ENCODE assay signal across 21 cellular contexts in genomic region chr1:7719468-7720104, GRCh38. TPM values are rescaled to one million over a fixed set of nuclear protein-coding genes. Genes with fewer than 3 reads are reported as not detected.
DNase-seq lines count a peak whose midpoint lies in the region; ATAC-seq and TF ChIP-seq lines count a peak whose summit lies in the region.
"Had no signal": no experiment of that assay in that cellular context is flagged by ENCODE, and none has a peak within 500 bp of the region (broad histone marks: within the 10 kb centered on the region; RNA-seq: fewer than 3 reads in every experiment).

No MANE protein-coding gene starts in this region.

- no peaks in the 10 kb centered on the region for H3K9me3 ChIP-seq in neural progenitor cell (ENCODE audit: low read depth)
- H3K9me3 ChIP-seq: BLaER1 had no signal

- no peaks in the 10 kb centered on the region for H3K36me3 ChIP-seq in neural progenitor cell
- H3K36me3 ChIP-seq: BLaER1 had no signal

- no peak overlapping the region for H3K27ac ChIP-seq in neural progenitor cell
- H3K27ac ChIP-seq: BLaER1, KMS-11, PC-9 had no signal

- intact Hi-C loops in natural killer cell (cut with micrococcal nuclease) (no loop called here), left cardiac atrium (cut with DNase I) (no loop called here)

- H3K79me2 ChIP-seq in neural progenitor cell (ENCODE audit: low read depth) = no peaks in the 10 kb centered on the region

- H3K4me2 ChIP-seq in neural progenitor cell = no peak overlapping the region
- H3K4me2 ChIP-seq: BLaER1, KMS-11, PC-9 had no signal

- TF ChIP-seq CTCF in natural killer cell (IDR thresholded peaks at IDR 0.05) = no peak
- TF ChIP-seq CTCF in neural progenitor cell (IDR thresholded peaks at IDR 0.05) = no peak

- H3K4me1 Mint-ChIP-seq in natural killer cell treated with Interleukin-12 subunit alpha and Interleukin-12 subunit beta and Interleukin-15 and Interleukin-18, amount 100 ng/mL, for 72 hours (ENCODE audit: low read depth in 2 of 2) = no peaks in the 10 kb centered on the region
- no peaks in the 10 kb centered on the region for H3K4me1 Mint-ChIP-seq in natural killer cell
- H3K4me1 Mint-ChIP-seq in neural progenitor cell = peaks cover 5% of the 10 kb centered on the region
- H3K4me1 Mint-ChIP-seq in effector memory CD8-positive, alpha-beta T cell (ENCODE audit: low read depth in 2 of 2) = peaks cover 0 to 3% of the 10 kb centered on the region in 2 donors
- H3K4me1 Mint-ChIP-seq: CD4-positive, CD25-positive, alpha-beta regulatory T cell had no signal

- no peak overlapping the region for H2AFZ ChIP-seq in neural progenitor cell (replicated peaks)
- H2AFZ ChIP-seq: PC-9 had no signal

- H3K9me3 Mint-ChIP-seq in natural killer cell treated with Interleukin-12 subunit alpha and Interleukin-12 subunit beta and Interleukin-15 and Interleukin-18, amount 100 ng/mL, for 72 hours = no peaks in the 10 kb centered on the region
- H3K9me3 Mint-ChIP-seq in natural killer cell = no peaks in the 10 kb centered on the region
- no peaks in the 10 kb centered on the region for H3K9me3 Mint-ChIP-seq in neural progenitor cell
- H3K9me3 Mint-ChIP-seq in effector memory CD8-positive, alpha-beta T cell = no peaks in the 10 kb centered on the region

- H3K4me3 Mint-ChIP-seq in natural killer cell treated with Interleukin-12 subunit alpha and Interleukin-12 subunit beta and Interleukin-15 and Interleukin-18, amount 100 ng/mL, for 72 hours = no peak overlapping the region
- H3K4me3 Mint-ChIP-seq in natural killer cell = no peak overlapping the region
- H3K4me3 Mint-ChIP-seq in neural progenitor cell = no peak overlapping the region
- no peak overlapping the region for H3K4me3 Mint-ChIP-seq in effector memory CD8-positive, alpha-beta T cell
- H3K4me3 Mint-ChIP-seq: CD4-positive, CD25-positive, alpha-beta regulatory T cell had no signal

- H3K36me3 Mint-ChIP-seq in natural killer cell treated with Interleukin-12 subunit alpha and Interleukin-12 subunit beta and Interleukin-15 and Interleukin-18, amount 100 ng/mL, for 72 hours = no peaks in the 10 kb centered on the region
- H3K36me3 Mint-ChIP-seq in natural killer cell (no peaks in the 10 kb centered on the region), neural progenitor cell (peaks cover 12% of the 10 kb centered on the region)
- no peaks in the 10 kb centered on the region for H3K36me3 Mint-ChIP-seq in effector memory CD8-positive, alpha-beta T cell (ENCODE audit: insufficient read depth)
- H3K36me3 Mint-ChIP-seq: CD4-positive, CD25-positive, alpha-beta regulatory T cell had no signal

- H3K4me3 ChIP-seq in neural progenitor cell = no peak overlapping the region
- H3K4me3 ChIP-seq: BLaER1, PC-9 had no signal

- H3K27me3 Mint-ChIP-seq in natural killer cell treated with Interleukin-12 subunit alpha and Interleukin-12 subunit beta and Interleukin-15 and Interleukin-18, amount 100 ng/mL, for 72 hours = peaks cover 18 to 26% of the 10 kb centered on the region in 2 donors
- H3K27me3 Mint-ChIP-seq in natural killer cell (ENCODE audit: low read depth in 2 of 2) (peaks cover 18 to 20% of the 10 kb centered on the region in 2 donors), neural progenitor cell (ENCODE audit: insufficient read depth, low read depth) (no peaks in the 10 kb centered on the region)
- H3K27me3 Mint-ChIP-seq in effector memory CD8-positive, alpha-beta T cell = peaks cover 20 to 61% of the 10 kb centered on the region in 2 donors

- H4K20me1 ChIP-seq in neural progenitor cell (ENCODE audit: low read depth) = no peaks in the 10 kb centered on the region
- H4K20me1 ChIP-seq: BLaER1 had no signal

- no peaks in the 10 kb centered on the region for H3K27me3 ChIP-seq in neural progenitor cell
- H3K27me3 ChIP-seq: BLaER1 had no signal

- peaks cover 7% of the 10 kb centered on the region for H3K4me1 ChIP-seq in neural progenitor cell

- peak; percentile 22 for DNase-seq in natural killer cell treated with Interleukin-12 subunit alpha and Interleukin-12 subunit beta and Interleukin-15 and Interleukin-18, amount 100 ng/mL, for 72 hours (ENCODE audit: low spot score)
- DNase-seq in natural killer cell (no peak), left cardiac atrium (no peak), neural progenitor cell (ENCODE audit: low spot score) (no peak), superior temporal gyrus (ENCODE audit: extremely low spot score) (peak; percentile 21), ureter (ENCODE audit: low spot score) (no peak), COR-L47 (lab: John Stamatoyannopoulos, UW) (no peak)
- no peak for DNase-seq in effector memory CD8-positive, alpha-beta T cell
- DNase-seq: CD4-positive, CD25-positive, alpha-beta regulatory T cell; HCEC 1CT; MM.1S; NCI-H1048; NCI-H1417; NCI-H1694; NCI-H2081; NCI-H2227 treated with DMSO at 0.1 percent for 48 hours; NCI-H526 treated with DMSO at 0.1 percent for 48 hours; PC-9; SHP77 had no signal

- H3F3A ChIP-seq in neural progenitor cell (ENCODE audit: low read depth) = no peaks in the 10 kb centered on the region

- no peak overlapping the region for H3K9ac ChIP-seq in neural progenitor cell
- H3K9ac ChIP-seq: BLaER1, KMS-11 had no signal

- no peak overlapping the region for H3K27ac Mint-ChIP-seq in natural killer cell treated with Interleukin-12 subunit alpha and Interleukin-12 subunit beta and Interleukin-15 and Interleukin-18, amount 100 ng/mL, for 72 hours
- H3K27ac Mint-ChIP-seq in natural killer cell (no peak overlapping the region), neural progenitor cell (peak overlapping the region; percentile 30)
- peak overlapping the region in 1 of 2 donors; percentile 11 for H3K27ac Mint-ChIP-seq in effector memory CD8-positive, alpha-beta T cell

- ATAC-seq in natural killer cell treated with Interleukin-12 subunit alpha and Interleukin-12 subunit beta and Interleukin-15 and Interleukin-18, amount 100 ng/mL, for 72 hours = no peak
- ATAC-seq in natural killer cell = no peak
- ATAC-seq in left cardiac atrium = peak; percentile 37 to 50
- no peak for ATAC-seq in effector memory CD8-positive, alpha-beta T cell (replicated peaks)

RNA-seq across cellular contexts. Expression of gene VAMP3, which starts 51.5 kb away (rescaled TPM):
- total RNA-seq in natural killer cell treated with Interleukin-12 subunit alpha and Interleukin-12 subunit beta and Interleukin-15 and Interleukin-18, amount 100 ng/mL, for 72 hours = 10 to 100 TPM; 30.0 to 31.9 TPM
- total RNA-seq in natural killer cell (100 to 1,000 TPM in 1 of 3 donors, 10 to 100 TPM in 2; 86.9 to 110 (median 92.2) TPM), left cardiac atrium (10 to 100 TPM; 77.1 to 81.4 TPM), neural progenitor cell (ENCODE audit: low replicate concordance) (50.3 and 66.6 TPM in 2 replicates), ureter (113 TPM)

Comparison
In these comparisons a context has a peak if more than half of its experiments do, and no peak if none do; other contexts are left out.
1. DNase-seq: peak in natural killer cell treated with Interleukin-12 subunit alpha and Interleukin-12 subunit beta and Interleukin-15 and Interleukin-18, amount 100 ng/mL, for 72 hours (single experiment) and superior temporal gyrus (single experiment); none in natural killer cell (single experiment), left cardiac atrium (single experiment), neural progenitor cell (single experiment), effector memory CD8-positive, alpha-beta T cell (0 of 3), ureter (single experiment) and COR-L47 (single experiment).
2. ATAC-seq: peak in left cardiac atrium (2 of 2); none in natural killer cell treated with Interleukin-12 subunit alpha and Interleukin-12 subunit beta and Interleukin-15 and Interleukin-18, amount 100 ng/mL, for 72 hours (0 of 2), natural killer cell (0 of 3) and effector memory CD8-positive, alpha-beta T cell (single experiment).